Comparison of ENCODE assay signal across 8 cellular contexts in the genomic region with DNA sequence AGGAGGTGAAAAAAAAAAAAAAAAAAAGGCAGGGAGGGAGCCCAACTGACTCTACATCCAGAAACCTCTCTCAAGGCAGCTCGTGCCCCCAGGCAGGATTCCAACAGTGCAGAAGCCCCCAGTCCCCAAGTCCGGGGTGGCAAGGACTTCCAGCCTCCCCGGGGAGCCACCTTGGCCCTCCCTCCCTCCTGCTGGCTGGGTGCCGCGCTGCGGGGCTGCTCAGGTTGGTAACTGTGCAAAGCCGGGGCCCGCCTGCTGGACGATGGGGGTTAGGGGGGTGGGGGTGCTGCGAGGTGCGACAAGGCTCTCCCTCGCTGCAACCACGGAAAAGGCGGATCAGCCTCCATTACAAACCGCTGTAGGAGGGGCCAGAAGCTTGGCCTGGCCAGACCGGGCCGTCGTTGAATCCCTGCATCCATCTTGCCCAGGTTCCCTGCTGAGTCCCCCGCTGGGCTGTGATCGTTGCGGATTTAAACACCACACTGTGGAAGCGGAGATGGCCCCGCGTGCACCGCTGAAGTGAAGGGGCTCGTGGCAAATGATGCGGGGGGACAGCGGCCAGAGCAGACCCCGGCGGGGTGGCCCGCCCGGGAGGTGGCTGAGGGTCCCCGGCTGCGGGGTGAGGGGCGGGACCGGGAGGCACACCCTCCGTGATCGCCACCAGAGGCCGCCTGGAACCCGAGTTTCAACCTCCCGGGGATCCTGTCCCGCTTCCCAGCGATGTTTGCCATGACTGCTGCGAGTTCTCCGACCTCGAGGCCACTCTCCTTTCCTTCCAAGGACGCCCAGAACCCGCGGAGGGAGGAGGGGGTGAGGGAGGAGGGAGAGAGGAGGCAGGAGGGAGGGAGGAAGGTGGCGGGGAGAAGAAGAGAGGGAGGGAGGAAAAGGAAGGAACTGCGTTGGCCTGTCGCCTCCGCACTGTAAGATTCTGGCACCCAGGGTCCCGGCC. TPM values are rescaled to one million over a fixed set of nuclear protein-coding genes. Genes with fewer than 3 reads are reported as not detected.
DNase-seq lines count a peak whose midpoint lies in the region; ATAC-seq, FAIRE-seq and TF ChIP-seq lines count a peak whose summit lies in the region.

No MANE protein-coding gene starts in this region.

- H3K4me3 ChIP-seq in A549 (peak overlapping the region; percentile 54), astrocyte of the spinal cord (ENCODE audit: low read depth, low read length) (peak overlapping the region; percentile 42)

- CTCF ChIA-PET in A549 (lab: Yijun Ruan, JAX) (interaction anchor here (0.6 to 4.7 kb wide), 14 partner anchors 8 to 358 kb away, joined by 3 to 35 read pairs (median 4); no protein-coding TSS in a partner anchor), T-cell (lab: Charles Lee) (interaction anchor here (0.6 to 0.7 kb wide), 3 partner anchors 30 to 1920 kb away, joined by 3 to 5 read pairs (median 5); no protein-coding TSS in a partner anchor)

- TF ChIP-seq POLR2A in A549 (IDR thresholded peaks at IDR 0.05; ENCODE audit: low read length), result peak; percentile 45

- peak; percentile 76 for FAIRE-seq in A549 (lab: Jason Lieb, UNC)

- DNase-seq in A549 (ENCODE audit: low read depth in 1 of 2, low spot score in 1 of 2) (peak; percentile 81 to 84), GM13977 (ENCODE audit: low spot score) (peak; percentile 79), KG1 (lab: John Stamatoyannopoulos, UW) (peak; percentile 33), T-cell (peak in 28 of 34 experiments; percentile 5 to 61 (median 21)), astrocyte of the spinal cord (ENCODE audit: low read depth, low spot score) (peak; percentile 46), hypothalamus (lab: John Stamatoyannopoulos, UW) (peak in 49 of 51 donors; percentile 1 to 75 (median 38)), retina (peak; percentile 80)

- peak overlapping the region; percentile 93 to 98 for H3K27ac ChIP-seq in A549

- ATAC-seq in A549, result peak; percentile 96 to 97
- ATAC-seq in T-cell (replicated peaks in 1 of 4), result peak; percentile 74 to 83 (median 78)
- ATAC-seq in HG02870 (IDR thresholded peaks at IDR 0.05; ENCODE audit: unreplicated experiment), result no peak

- no peaks in the 10 kb centered on the region for H3K9me3 Mint-ChIP-seq in T-cell

- WGBS in A549 (ENCODE audit: missing lambda C conversion rate), result 6% methylated on average over 19 of the region's 54 CpGs

- peak overlapping the region; percentile 71 to 80 (median 75) for H3K4me3 Mint-ChIP-seq in T-cell

- H3K27me3 Mint-ChIP-seq in T-cell, result peaks cover 0 to 4% of the 10 kb centered on the region in 2 donors

- POLR2A ChIA-PET in A549 (lab: Yijun Ruan, JAX) (interaction anchor here (1.5 kb wide), 2 partner anchors 58 to 166 kb away, joined by 4 to 5 read pairs; a partner anchor contains a TSS), T-cell (lab: Charles Lee) (interaction anchor here in 1 of 2 donors (0.5 kb wide), 1 partner anchor 239 kb away, joined by 5 read pairs; no protein-coding TSS in a partner anchor)

- H3K4me2 ChIP-seq in A549, result peak overlapping the region; percentile 98

- no peaks in the 10 kb centered on the region for H3K9me3 ChIP-seq in A549

- peak; percentile 72 to 87 for TF ChIP-seq RAD21 in A549 (conservative IDR thresholded peaks at IDR 0.05 in 1 of 2, IDR thresholded peaks at IDR 0.05 in 1 of 2)

- no peaks in the 10 kb centered on the region for H3K36me3 Mint-ChIP-seq in T-cell

- peak; percentile 60 for TF ChIP-seq CTCF in A549 (IDR thresholded peaks at IDR 0.05)
- peak; percentile 74 for TF ChIP-seq CTCF in GM13977 (IDR thresholded peaks at IDR 0.05; ENCODE audit: extremely low read depth, insufficient read depth, missing control alignments)
- peak; percentile 44 for TF ChIP-seq CTCF in astrocyte of the spinal cord (IDR thresholded peaks at IDR 0.05; ENCODE audit: low read depth, low read length)

- peak overlapping the region in 1 of 2 donors; percentile 69 for H3K27ac Mint-ChIP-seq in T-cell

- in situ Hi-C loops in GM13977 (cut with MboI; ENCODE audit: low pct_unique_long_range_greater_than_20kb, low sequenced_read_pairs, unreplicated experiment), result no loop called here
- in situ Hi-C loops in astrocyte of the spinal cord (cut with HindIII; ENCODE audit: low sequenced_read_pairs), result no loop called here

- no peak for TF ChIP-seq EP300 in A549 (IDR thresholded peaks at IDR 0.05)

- peaks cover 7% of the 10 kb centered on the region for H3K4me1 ChIP-seq in A549

- H3K4me1 Mint-ChIP-seq in T-cell, result peaks cover 13 to 17% (median 16%) of the 10 kb centered on the region in 3 donors

TF ChIP-seq in A549, 52 proteins besides CTCF, POLR2A, EP300 and RAD21:
- no peak for TF ChIP-seq CHD4 (IDR thresholded peaks at IDR 0.05; ENCODE audit: borderline replicate concordance)
- TF ChIP-seq PHF8 (IDR thresholded peaks at IDR 0.05; ENCODE audit: borderline replicate concordance, low read depth), result peak; percentile 22; the same call in 1 of the 2 replicates
- TF ChIP-seq, protein P1, sequence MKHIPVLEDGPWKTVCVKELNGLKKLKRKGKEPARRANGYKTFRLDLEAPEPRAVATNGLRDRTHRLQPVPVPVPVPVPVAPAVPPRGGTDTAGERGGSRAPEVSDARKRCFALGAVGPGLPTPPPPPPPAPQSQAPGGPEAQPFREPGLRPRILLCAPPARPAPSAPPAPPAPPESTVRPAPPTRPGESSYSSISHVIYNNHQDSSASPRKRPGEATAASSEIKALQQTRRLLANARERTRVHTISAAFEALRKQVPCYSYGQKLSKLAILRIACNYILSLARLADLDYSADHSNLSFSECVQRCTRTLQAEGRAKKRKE (CRISPR knock-in tag; IDR thresholded peaks at IDR 0.05; ENCODE audit: low read depth), result no peak
- no peak for TF ChIP-seq SREBF2 (IDR thresholded peaks at IDR 0.05)
- TF ChIP-seq, protein P2, sequence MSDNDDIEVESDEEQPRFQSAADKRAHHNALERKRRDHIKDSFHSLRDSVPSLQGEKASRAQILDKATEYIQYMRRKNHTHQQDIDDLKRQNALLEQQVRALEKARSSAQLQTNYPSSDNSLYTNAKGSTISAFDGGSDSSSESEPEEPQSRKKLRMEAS (IDR thresholded peaks at IDR 0.05), result peak; percentile 56
- TF ChIP-seq SMC3 (IDR thresholded peaks at IDR 0.05), result peak; percentile 83
- TF ChIP-seq BHLHE40 (IDR thresholded peaks at IDR 0.05; ENCODE audit: low read depth, low read length), result no peak
- TF ChIP-seq ZSCAN20 (CRISPR knock-in tag; IDR thresholded peaks at IDR 0.05), result no peak
- TF ChIP-seq POLR2AphosphoS2 (conservative IDR thresholded peaks at IDR 0.05; ENCODE audit: low read length), result no peak
- TF ChIP-seq ZNF302 (CRISPR knock-in tag; IDR thresholded peaks at IDR 0.05), result no peak
- TF ChIP-seq ZFP36 (IDR thresholded peaks at IDR 0.05; ENCODE audit: borderline replicate concordance, partially characterized antibody), result no peak
- TF ChIP-seq RFX5 (IDR thresholded peaks at IDR 0.05), result no peak
- TF ChIP-seq JUN (IDR thresholded peaks at IDR 0.05), result peak in 1 of 2 experiments; percentile 6; a peak in 1 of 5 replicates
- TF ChIP-seq, protein P3, sequence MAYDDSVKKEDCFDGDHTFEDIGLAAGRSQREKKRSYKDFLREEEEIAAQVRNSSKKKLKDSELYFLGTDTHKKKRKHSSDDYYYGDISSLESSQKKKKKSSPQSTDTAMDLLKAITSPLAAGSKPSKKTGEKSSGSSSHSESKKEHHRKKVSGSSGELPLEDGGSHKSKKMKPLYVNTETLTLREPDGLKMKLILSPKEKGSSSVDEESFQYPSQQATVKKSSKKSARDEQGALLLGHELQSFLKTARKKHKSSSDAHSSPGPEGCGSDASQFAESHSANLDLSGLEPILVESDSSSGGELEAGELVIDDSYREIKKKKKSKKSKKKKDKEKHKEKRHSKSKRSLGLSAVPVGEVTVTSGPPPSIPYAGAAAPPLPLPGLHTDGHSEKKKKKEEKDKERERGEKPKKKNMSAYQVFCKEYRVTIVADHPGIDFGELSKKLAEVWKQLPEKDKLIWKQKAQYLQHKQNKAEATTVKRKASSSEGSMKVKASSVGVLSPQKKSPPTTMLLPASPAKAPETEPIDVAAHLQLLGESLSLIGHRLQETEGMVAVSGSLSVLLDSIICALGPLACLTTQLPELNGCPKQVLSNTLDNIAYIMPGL (CRISPR knock-in tag; IDR thresholded peaks at IDR 0.05; ENCODE audit: borderline replicate concordance), result no peak
- TF ChIP-seq, protein P4, sequence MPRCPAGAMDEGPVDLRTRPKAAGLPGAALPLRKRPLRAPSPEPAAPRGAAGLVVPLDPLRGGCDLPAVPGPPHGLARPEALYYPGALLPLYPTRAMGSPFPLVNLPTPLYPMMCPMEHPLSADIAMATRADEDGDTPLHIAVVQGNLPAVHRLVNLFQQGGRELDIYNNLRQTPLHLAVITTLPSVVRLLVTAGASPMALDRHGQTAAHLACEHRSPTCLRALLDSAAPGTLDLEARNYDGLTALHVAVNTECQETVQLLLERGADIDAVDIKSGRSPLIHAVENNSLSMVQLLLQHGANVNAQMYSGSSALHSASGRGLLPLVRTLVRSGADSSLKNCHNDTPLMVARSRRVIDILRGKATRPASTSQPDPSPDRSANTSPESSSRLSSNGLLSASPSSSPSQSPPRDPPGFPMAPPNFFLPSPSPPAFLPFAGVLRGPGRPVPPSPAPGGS (IDR thresholded peaks at IDR 0.05), result no peak
- TF ChIP-seq, protein P5, sequence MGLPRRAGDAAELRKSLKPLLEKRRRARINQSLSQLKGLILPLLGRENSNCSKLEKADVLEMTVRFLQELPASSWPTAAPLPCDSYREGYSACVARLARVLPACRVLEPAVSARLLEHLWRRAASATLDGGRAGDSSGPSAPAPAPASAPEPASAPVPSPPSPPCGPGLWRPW (IDR thresholded peaks at IDR 0.05), result no peak
- TF ChIP-seq NR3C1 (IDR thresholded peaks at IDR 0.05), result no peak
- no peak for TF ChIP-seq EHF (CRISPR knock-in tag; IDR thresholded peaks at IDR 0.05)
- no peak for TF ChIP-seq FOSB (CRISPR knock-in tag; IDR thresholded peaks at IDR 0.05)
- TF ChIP-seq ZC3H11A (IDR thresholded peaks at IDR 0.05), result no peak
- no peak for TF ChIP-seq KDM1A (IDR thresholded peaks at IDR 0.05; ENCODE audit: low read depth)
- no peak for TF ChIP-seq RNF2 (IDR thresholded peaks at IDR 0.05; ENCODE audit: borderline replicate concordance, low read depth)

RNA-seq across cellular contexts. Expression of a gene that starts 58.0 kb away (rescaled TPM):
- polyA plus RNA-seq in A549 (2011; rRNA removed) (187 and 216 TPM in 2 replicates), A549 (2017; fragmentation: RNase III; extraction: RNeasy Plus Mini Kit Qiagen cat#74134 plus additional on column Dnase treatment) (341 to 390 TPM (median 371 TPM) in 3 replicates)
- 32.5 and 46.8 TPM in 2 replicates for polyA plus RNA-seq in A549 (2012; cell fraction: cytosol; rRNA removed)
- 36.6 and 60.0 TPM in 2 replicates for polyA plus RNA-seq in A549 (2012; cell fraction: nucleus; rRNA removed)
- polyA minus RNA-seq in A549 (2011; rRNA and poly(A)+ RNA removed), result 205 and 251 TPM in 2 replicates
- 1,000 to 10,000 TPM in 1 of 5 donors, 100 to 1,000 TPM in 4; 253 to 1,077 (median 367) TPM for total RNA-seq in T-cell

Comparison
In these comparisons a context has a peak if more than half of its experiments do, and no peak if none do; other contexts are left out.
1. DNase-seq: peak in every context shown above with its lines; median percentile 82 in A549; 80 in retina; 79 in GM13977; 46 in astrocyte of the spinal cord; 38 in hypothalamus; 33 in KG1; 21 in T-cell.